1 cellular context compared by ENCODE assay signal in genomic region chr19:16224266-16225045, GRCh38.
TF ChIP-seq lines count a peak whose summit lies in the region.

No MANE protein-coding gene starts in this region.

TF ChIP-seq in SK-N-SH treated with all-trans-retinoic acid at 6 μM for 48 hours, 23 proteins besides CTCF, POLR2A, EP300 and RAD21 (continued from another document):
- no peak for TF ChIP-seq PATZ1 (CRISPR knock-in tag; IDR thresholded peaks at IDR 0.05; ENCODE audit: borderline replicate concordance)
- TF ChIP-seq GLIS3 (CRISPR knock-in tag; IDR thresholded peaks at IDR 0.05) = no peak
- TF ChIP-seq, protein P1, sequence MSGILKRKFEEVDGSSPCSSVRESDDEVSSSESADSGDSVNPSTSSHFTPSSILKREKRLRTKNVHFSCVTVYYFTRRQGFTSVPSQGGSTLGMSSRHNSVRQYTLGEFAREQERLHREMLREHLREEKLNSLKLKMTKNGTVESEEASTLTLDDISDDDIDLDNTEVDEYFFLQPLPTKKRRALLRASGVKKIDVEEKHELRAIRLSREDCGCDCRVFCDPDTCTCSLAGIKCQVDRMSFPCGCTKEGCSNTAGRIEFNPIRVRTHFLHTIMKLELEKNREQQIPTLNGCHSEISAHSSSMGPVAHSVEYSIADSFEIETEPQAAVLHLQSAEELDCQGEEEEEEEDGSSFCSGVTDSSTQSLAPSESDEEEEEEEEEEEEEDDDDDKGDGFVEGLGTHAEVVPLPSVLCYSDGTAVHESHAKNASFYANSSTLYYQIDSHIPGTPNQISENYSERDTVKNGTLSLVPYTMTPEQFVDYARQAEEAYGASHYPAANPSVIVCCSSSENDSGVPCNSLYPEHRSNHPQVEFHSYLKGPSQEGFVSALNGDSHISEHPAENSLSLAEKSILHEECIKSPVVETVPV (CRISPR knock-in tag; IDR thresholded peaks at IDR 0.05) = no peak
- no peak for TF ChIP-seq ZFP30 (CRISPR knock-in tag; IDR thresholded peaks at IDR 0.05)
- TF ChIP-seq ESRRG (CRISPR knock-in tag; IDR thresholded peaks at IDR 0.05) = no peak
- TF ChIP-seq ISL1 (CRISPR knock-in tag; IDR thresholded peaks at IDR 0.05) = no peak
- no peak for TF ChIP-seq TSHZ2 (CRISPR knock-in tag; IDR thresholded peaks at IDR 0.05)
- TF ChIP-seq OSR1 (CRISPR knock-in tag; IDR thresholded peaks at IDR 0.05) = no peak
- TF ChIP-seq TCF4 (CRISPR knock-in tag; IDR thresholded peaks at IDR 0.05; ENCODE audit: borderline replicate concordance) = no peak
- TF ChIP-seq ZNF8 (CRISPR knock-in tag; IDR thresholded peaks at IDR 0.05) = no peak
